In the genomic region with DNA sequence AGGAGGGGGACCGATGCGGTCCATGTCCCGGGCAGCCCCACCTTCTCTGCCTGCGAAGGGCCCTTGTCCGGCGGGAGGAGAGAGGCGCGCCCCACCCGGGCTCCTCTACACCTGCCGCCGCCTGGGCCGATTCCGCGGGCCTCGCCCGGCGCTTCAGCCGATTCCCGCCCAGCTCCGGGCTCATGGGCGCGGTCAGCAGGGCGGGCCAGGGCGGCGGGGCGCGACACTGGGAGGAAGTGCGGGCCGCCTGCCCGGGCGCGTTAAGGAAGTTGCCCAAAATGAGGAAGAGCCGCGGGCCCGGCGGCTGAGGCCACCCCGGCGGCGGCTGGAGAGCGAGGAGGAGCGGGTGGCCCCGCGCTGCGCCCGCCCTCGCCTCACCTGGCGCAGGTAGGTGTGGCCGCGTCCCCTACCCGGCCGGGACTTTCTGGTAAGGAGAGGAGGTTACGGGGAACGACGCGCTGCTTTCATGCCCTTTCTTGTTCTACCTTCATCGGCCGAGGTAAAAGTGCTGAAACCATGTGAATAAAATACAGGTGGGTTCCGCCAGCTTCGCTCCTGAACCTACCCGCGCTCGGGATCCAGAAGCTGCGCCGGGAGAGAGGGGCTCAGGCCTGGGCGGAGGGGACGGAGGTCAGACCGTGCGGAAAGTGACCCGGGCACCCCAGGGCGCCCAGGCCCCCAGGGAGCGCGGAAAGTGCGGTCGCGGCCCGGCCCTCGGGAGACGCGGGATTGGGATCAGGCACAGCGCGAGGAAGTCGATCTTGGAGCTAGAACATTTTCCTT, we compare ENCODE assay signal across 8 cellular contexts. TPM values are rescaled to one million over a fixed set of nuclear protein-coding genes. Genes with fewer than 3 reads are reported as not detected.
DNase-seq lines count a peak whose midpoint lies in the region; ATAC-seq lines count a peak whose summit lies in the region.

TSS of gene SYK (plus strand) at position 313 of the 783 bp plus-strand sequence. CDS start 42,080 bp downstream, outside the sequence.

- H3K9ac ChIP-seq in HUES64 (ENCODE audit: low read depth, low read length) = peak within 1 kb of the TSS; percentile 67

- H3K4me1 Mint-ChIP-seq in T-cell = peaks cover 4 to 9% (median 7%) of the 10 kb centered on the region in 3 donors

- no peaks in the 10 kb centered on the region for H3K36me3 Mint-ChIP-seq in T-cell

- no peaks in the 10 kb centered on the region for H3K9me3 ChIP-seq in HUES64 (ENCODE audit: insufficient read depth, low read depth, low read length)

- 1% methylated on average over 82 of the region's 82 CpGs for WGBS in HUES64

- no peak within 1 kb of the TSS for H3K27ac ChIP-seq in HUES64 (ENCODE audit: low read depth, low read length)

- CTCF ChIA-PET in T-cell (lab: Charles Lee) = no interaction called here

- H3K27me3 Mint-ChIP-seq in T-cell = peaks cover 63 to 66% of the 10 kb centered on the region in 2 donors

- no peaks in the 10 kb centered on the region for H3K9me3 Mint-ChIP-seq in T-cell

- ATAC-seq in GM19395 (IDR thresholded peaks at IDR 0.05; ENCODE audit: unreplicated experiment) (peak; percentile 45), T-cell (replicated peaks in 1 of 4) (peak; percentile 33 to 52 (median 40)), Right ventricle myocardium inferior (peak; percentile 79)

- POLR2A ChIA-PET in T-cell (lab: Charles Lee) = no interaction called here

- H3K36me3 ChIP-seq in HUES64 (ENCODE audit: insufficient read depth, low read length) = no peaks in the 10 kb centered on the region

- H3K27me3 ChIP-seq in HUES64 (ENCODE audit: insufficient read depth, low read length) = peaks cover 67% of the 10 kb centered on the region

- DNase-seq in DMS153 treated with DMSO at 0.1 percent for 48 hours (lab: John Stamatoyannopoulos, UW; ENCODE audit: unreplicated experiment) (peak; percentile 77), T-cell (peak in 6 of 34 experiments; percentile 7 to 44 (median 8)), Right ventricle myocardium inferior (ENCODE audit: missing footprints) (peak; percentile 92), pons (ENCODE audit: low spot score) (peak; percentile 36)
- DNase-seq in stimulated activated CD4-positive, alpha-beta T cell treated with anti-CD3 and anti-CD28 coated beads, Interleukin-4, amount 100 ng/mL, for 1 hour = no peak
- DNase-seq in activated CD8-positive, alpha-beta memory T cell treated with anti-CD3 and anti-CD28 coated beads, Interleukin-2, amount 50 U/mL, for 48 hours = no peak

- peaks cover 3% of the 10 kb centered on the region; the same call in 1 of the 2 replicates for H3K4me1 ChIP-seq in HUES64 (ENCODE audit: insufficient read depth, low read length)

- peak within 1 kb of the TSS; percentile 81 for H3K4me3 ChIP-seq in HUES64 (ENCODE audit: low read length)

- peak within 1 kb of the TSS; percentile 49 to 74 (median 66) for H3K4me3 Mint-ChIP-seq in T-cell

- H3K27ac Mint-ChIP-seq in T-cell = no peak within 1 kb of the TSS

- intact Hi-C loops in Right ventricle myocardium inferior (cut with DNase I) = no loop called here

RNA-seq across cellular contexts. Expression of gene SYK, which starts in this region (rescaled TPM):
- 1.1 TPM for polyA plus RNA-seq in HUES64 (2013, experiment 1 of 2)
- 1.1 TPM for polyA plus RNA-seq in HUES64 (2013, experiment 2 of 2)
- total RNA-seq in T-cell (10 to 100 TPM in 1 of 5 donors, 1 to 10 TPM in 4; 1.0 to 10.7 (median 3.9) TPM), Right ventricle myocardium inferior (4.2 TPM)

Comparison
In these comparisons a context has a peak if more than half of its experiments do, and no peak if none do; other contexts are left out.
1. DNase-seq: peak in DMS153 treated with DMSO at 0.1 percent for 48 hours (single experiment), Right ventricle myocardium inferior (single experiment) and pons (single experiment); none in stimulated activated CD4-positive, alpha-beta T cell treated with anti-CD3 and anti-CD28 coated beads, Interleukin-4, amount 100 ng/mL, for 1 hour (single experiment) and activated CD8-positive, alpha-beta memory T cell treated with anti-CD3 and anti-CD28 coated beads, Interleukin-2, amount 50 U/mL, for 48 hours (single experiment).
2. Peak in every context shown above with its lines, with median percentiles within 50 percentile points of each other: ATAC-seq.